In the genomic region with DNA sequence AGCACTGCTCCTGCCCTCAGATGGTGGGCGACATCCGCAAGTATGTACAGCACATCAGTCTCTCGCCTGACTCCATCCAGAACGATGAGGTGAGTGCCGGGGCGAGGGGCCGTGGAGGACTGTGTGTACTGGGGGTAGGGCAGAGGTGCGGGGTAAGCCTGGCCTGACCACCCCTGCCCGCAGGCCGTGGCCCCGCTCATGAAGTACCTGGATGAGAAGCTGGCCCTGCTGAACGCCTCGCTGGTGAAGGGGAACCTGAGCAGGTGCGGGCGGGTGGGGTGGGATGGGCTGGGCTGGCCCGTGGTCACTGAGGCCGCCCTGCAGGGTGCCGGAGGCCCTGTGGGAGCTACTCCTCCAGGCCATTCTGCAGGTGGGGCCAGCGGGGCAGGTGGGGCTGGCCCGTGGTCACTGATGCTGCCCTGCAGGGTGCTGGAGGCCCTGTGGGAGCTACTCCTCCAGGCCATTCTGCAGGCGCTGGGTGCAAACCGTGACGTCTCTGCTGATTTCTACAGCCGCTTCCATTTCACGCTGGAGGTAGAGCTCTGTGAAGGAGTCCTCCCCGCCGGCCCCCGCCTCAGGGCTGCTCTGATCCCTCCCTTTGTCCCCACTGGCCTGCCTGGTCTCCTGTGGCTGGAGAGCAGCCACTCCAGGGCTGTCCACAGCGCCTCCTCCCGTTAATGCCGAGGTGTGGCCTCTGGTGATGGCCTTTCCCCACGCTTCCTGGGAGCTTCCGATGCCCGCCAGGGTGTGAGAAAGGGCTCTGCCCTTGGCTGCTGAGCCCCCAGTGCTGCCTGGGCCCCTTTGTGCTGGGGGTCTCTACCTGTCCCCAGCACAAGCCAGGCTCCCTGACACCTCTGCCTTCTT, we compare ENCODE assay signal across 18 cellular contexts. TPM values are rescaled to one million over a fixed set of nuclear protein-coding genes. Genes with fewer than 3 reads are reported as not detected.
DNase-seq lines count a peak whose midpoint lies in the region; TF ChIP-seq lines count a peak whose summit lies in the region.
"Had no signal": no experiment of that assay in that cellular context is flagged by ENCODE, and none has a peak within 500 bp of the region (broad histone marks: within the 10 kb centered on the region; RNA-seq: fewer than 3 reads in every experiment).

No MANE protein-coding gene starts in this region.

- no peaks in the 10 kb centered on the region for H4K20me1 ChIP-seq in mammary epithelial cell (ENCODE audit: insufficient read depth, low read length)

- in situ Hi-C loops in mammary epithelial cell (cut with MboI; ENCODE audit: low sequenced_read_pairs in 2 of 2), result no loop called here

- H3K9me3 ChIP-seq in mammary epithelial cell (replicated peaks; ENCODE audit: insufficient read depth, low read length) (no peaks in the 10 kb centered on the region), breast epithelium (no peaks in the 10 kb centered on the region), SJCRH30 (replicated peaks) (no peaks in the 10 kb centered on the region)
- H3K9me3 ChIP-seq: Peyer's patch, uterus had no signal

- TF ChIP-seq CTCF in mammary epithelial cell (conservative IDR thresholded peaks at IDR 0.05 in 1 of 2, IDR thresholded peaks at IDR 0.05 in 1 of 2; ENCODE audit: extremely low read depth in 1 of 2, insufficient read depth in 1 of 2, low read depth in 1 of 2, low read length in 2 of 2), result peak; percentile 17 to 47
- no peak for TF ChIP-seq CTCF in breast epithelium (IDR thresholded peaks at IDR 0.05)
- peak; percentile 32 for TF ChIP-seq CTCF in fibroblast of mammary gland (conservative IDR thresholded peaks at IDR 0.05; ENCODE audit: control insufficient read depth, insufficient read depth, low read depth, low read length)

- no peak overlapping the region for H3K4me2 ChIP-seq in mammary epithelial cell (ENCODE audit: insufficient read depth, low read depth, low read length)

- intact Hi-C loops in mammary epithelial cell (cut with micrococcal nuclease), result no loop called here
- intact Hi-C loops in breast epithelium (cut with DNase I; ENCODE audit: low total_unique reads), result loop anchor here (2.0 kb wide), 1 partner anchor 38 kb away; the partner anchor contains the start of gene UBE2I

- no peak for TF ChIP-seq POLR2A in breast epithelium (IDR thresholded peaks at IDR 0.05)

- CTCF ChIA-PET in mammary epithelial cell (lab: Charles Lee; ENCODE audit: low non-redundant PET), result no interaction called here

- H3K4me3 ChIP-seq in mammary epithelial cell (replicated peaks in 1 of 3; ENCODE audit: insufficient read depth in 1 of 3, low read depth in 2 of 3, low read length in 3 of 3), result no peak overlapping the region
- H3K4me3 ChIP-seq in breast epithelium, result no peak overlapping the region
- no peak overlapping the region for H3K4me3 ChIP-seq in fibroblast of mammary gland (ENCODE audit: control insufficient read depth, low read depth, low read length)
- H3K4me3 ChIP-seq in SJCRH30, result no peak overlapping the region
- H3K4me3 ChIP-seq: Peyer's patch, uterus had no signal

- no peak overlapping the region for H3K9ac ChIP-seq in mammary epithelial cell (ENCODE audit: insufficient read depth, low read length)

- no peaks in the 10 kb centered on the region for H3K27me3 ChIP-seq in mammary epithelial cell (ENCODE audit: insufficient read depth, low read length)
- no peaks in the 10 kb centered on the region for H3K27me3 ChIP-seq in breast epithelium
- H3K27me3 ChIP-seq in SJCRH30, result 0 out of 2 replicates have a peak, but pooled peaks cover 2% of the 10 kb centered on the region
- H3K27me3 ChIP-seq: Peyer's patch had no signal

- no TSS peak for BruUV-seq in mammary epithelial cell (replicated peaks; lab: Mats Ljungman, UMichigan)

- H3K79me2 ChIP-seq in mammary epithelial cell (ENCODE audit: insufficient read depth, low read length), result peaks cover 18% of the 10 kb centered on the region

- 69% methylated on average over 24 of the region's 34 CpGs for WGBS in mammary epithelial cell (ENCODE audit: low coverage, missing lambda C conversion rate)

- H3K27ac ChIP-seq in mammary epithelial cell (ENCODE audit: insufficient read depth, low read depth, low read length) (no peak overlapping the region), breast epithelium (no peak overlapping the region), SJCRH30 (no peak overlapping the region)
- H3K27ac ChIP-seq: Peyer's patch, uterus had no signal

- H2AFZ ChIP-seq in mammary epithelial cell (ENCODE audit: low read depth, low read length), result no peak overlapping the region

- H3K36me3 ChIP-seq in mammary epithelial cell (ENCODE audit: insufficient read depth, low read length), result no peaks in the 10 kb centered on the region
- no peaks in the 10 kb centered on the region for H3K36me3 ChIP-seq in breast epithelium
- no peaks in the 10 kb centered on the region; the same call in 1 of the 2 replicates for H3K36me3 ChIP-seq in SJCRH30
- H3K36me3 ChIP-seq: uterus had no signal

- peaks cover 22% of the 10 kb centered on the region for H3K4me1 ChIP-seq in mammary epithelial cell (ENCODE audit: insufficient read depth, low read length)
- peaks cover 4% of the 10 kb centered on the region in 2 donors for H3K4me1 ChIP-seq in breast epithelium
- peaks cover 18% of the 10 kb centered on the region for H3K4me1 ChIP-seq in SJCRH30

- DNase-seq in mammary epithelial cell (no peak), breast epithelium (ENCODE audit: low spot score in 2 of 2) (no peak), RPMI7951 (ENCODE audit: low read depth) (peak; percentile 21), fibroblast of mammary gland (ENCODE audit: low read depth) (peak; percentile 20), kidney tubule cell (ENCODE audit: low spot score) (no peak), amniotic stem cell (lab: John Stamatoyannopoulos, UW) (no peak), pons (ENCODE audit: low spot score) (no peak), SJCRH30 (no peak)
- DNase-seq: activated CD4-positive, CD25-positive, alpha-beta regulatory T cell; activated effector memory CD4-positive, alpha-beta T cell treated with Interleukin-2 at 50 U/mL for 16 hours; cortex of kidney; H7; head of caudate nucleus; NCI-H187 treated with DMSO at 0.1 percent for 48 hours; NCI-H526 treated with DMSO at 0.1 percent for 48 hours; Peyer's patch; stimulated activated CD4-positive, alpha-beta T cell treated with anti-CD3 and anti-CD28 coated beads, Interleukin-15, amount 100 ng/mL, for 24 hours; uterus had no signal

- dilution Hi-C loops in mammary epithelial cell (cut with HindIII; ENCODE audit: low sequenced_read_pairs), result no loop called here

RNA-seq across cellular contexts. Expression of gene TSR3, which starts 5.0 kb away (rescaled TPM):
- total RNA-seq in mammary epithelial cell (10 to 100 TPM; 43.8 to 62.1 TPM), breast epithelium (10 to 100 TPM; 54.4 to 72.3 (median 59.6) TPM)
- 54.6 TPM for polyA plus RNA-seq in mammary epithelial cell
- 28.6 TPM for polyA minus RNA-seq in mammary epithelial cell
- total RNA-seq in RPMI7951 (2014; rRNA removed; shearing (Covaris generic)), result 50.0 and 65.5 TPM in 2 replicates
- total RNA-seq in SJCRH30 (2014; rRNA removed; shearing (Covaris generic)), result 48.3 and 50.5 TPM in 2 replicates

RNA-seq across cellular contexts. Expression of gene GNPTG, which starts 5.1 kb away (rescaled TPM):
- total RNA-seq in mammary epithelial cell (10 to 100 TPM; 33.3 to 34.8 TPM), breast epithelium (10 to 100 TPM; 50.5 to 89.3 (median 58.4) TPM)
- polyA plus RNA-seq in mammary epithelial cell, result 37.2 TPM
- 16.2 TPM for polyA minus RNA-seq in mammary epithelial cell
- 27.8 and 42.1 TPM in 2 replicates for total RNA-seq in RPMI7951 (2014; rRNA removed; shearing (Covaris generic))
- total RNA-seq in SJCRH30 (2014; rRNA removed; shearing (Covaris generic)), result 15.5 and 16.0 TPM in 2 replicates

RNA-seq across cellular contexts. Expression of gene BAIAP3, which starts 13.2 kb away (rescaled TPM):
- 1 to 10 TPM; 1.0 to 1.3 TPM for total RNA-seq in mammary epithelial cell
- 0.11 TPM for polyA plus RNA-seq in mammary epithelial cell
- polyA minus RNA-seq in mammary epithelial cell, result 0.78 TPM
- total RNA-seq in breast epithelium, result 1 to 10 TPM; 2.7 to 8.2 (median 7.3) TPM
- 1.2 and 2.4 TPM in 2 replicates for total RNA-seq in RPMI7951 (2014; rRNA removed; shearing (Covaris generic))
- total RNA-seq in SJCRH30 (2014; rRNA removed; shearing (Covaris generic)), result 0.13 and 0.34 TPM in 2 replicates

RNA-seq across cellular contexts. Expression of gene UBE2I, which starts 37.2 kb away (rescaled TPM):
- total RNA-seq in mammary epithelial cell, result 100 to 1,000 TPM in 1 of 2 donors, 10 to 100 TPM in 1; 42.7 to 157 TPM
- 91.3 TPM for polyA plus RNA-seq in mammary epithelial cell
- polyA minus RNA-seq in mammary epithelial cell, result 104 TPM
- 10 to 100 TPM; 52.5 to 67.8 (median 62.2) TPM for total RNA-seq in breast epithelium
- total RNA-seq in RPMI7951 (2014; rRNA removed; shearing (Covaris generic)), result 50.4 and 53.6 TPM in 2 replicates
- 163 and 181 TPM in 2 replicates for total RNA-seq in SJCRH30 (2014; rRNA removed; shearing (Covaris generic))

Comparison
In these comparisons a context has a peak if more than half of its experiments do, and no peak if none do; other contexts are left out.
1. CTCF ChIP-seq: peak in mammary epithelial cell (2 of 2) and fibroblast of mammary gland (single experiment); none in breast epithelium (0 of 3).
2. DNase-seq: peak in RPMI7951 (single experiment) and fibroblast of mammary gland (single experiment); none in mammary epithelial cell (single experiment), breast epithelium (0 of 2), kidney tubule cell (single experiment), amniotic stem cell (single experiment), pons (single experiment) and SJCRH30 (0 of 2).